In genomic region chr5:58582411-58583393, GRCh38 we compare ENCODE assay signal across 7 cellular contexts. TPM values are rescaled to one million over a fixed set of nuclear protein-coding genes. Genes with fewer than 3 reads are reported as not detected.
DNase-seq lines count a peak whose midpoint lies in the region; ATAC-seq and TF ChIP-seq lines count a peak whose summit lies in the region.

Gene RAB3C (plus strand): TSS chr5:58583075. CDS start chr5:58583209, 134 bp downstream.

- H3K27ac ChIP-seq in breast epithelium: no peak within 1 kb of the TSS
- H3K27ac ChIP-seq in iPS DF 6.9 (ENCODE audit: low read length): no peak within 1 kb of the TSS

- intact Hi-C loops in breast epithelium (cut with DNase I; ENCODE audit: low total_unique reads): no loop called here

- H3K27me3 ChIP-seq in breast epithelium (peaks cover 0 to 36% of the 10 kb centered on the region in 2 donors), iPS DF 6.9 (ENCODE audit: control insufficient read depth, insufficient read depth, low read length) (no peaks in the 10 kb centered on the region)

- no peaks in the 10 kb centered on the region for H3K9me3 ChIP-seq in breast epithelium
- H3K9me3 ChIP-seq in iPS DF 6.9 (ENCODE audit: control insufficient read depth, insufficient read depth, low read length): no peaks in the 10 kb centered on the region

- no peak for TF ChIP-seq POLR2A in breast epithelium (IDR thresholded peaks at IDR 0.05)

- peak; percentile 100 for ATAC-seq in HG02610 (IDR thresholded peaks at IDR 0.05; ENCODE audit: unreplicated experiment)

- no CpG with 5 or more reads among the region's 62 CpGs for WGBS in iPS DF 6.9 (ENCODE audit: insufficient coverage, insufficient read length)

- no peak for TF ChIP-seq CTCF in GM13977 (IDR thresholded peaks at IDR 0.05; ENCODE audit: extremely low read depth, insufficient read depth, missing control alignments)
- peak in 2 of 3 donors; percentile 9 to 20 for TF ChIP-seq CTCF in breast epithelium (IDR thresholded peaks at IDR 0.05)

- in situ Hi-C loops in GM13977 (cut with MboI; ENCODE audit: low pct_unique_long_range_greater_than_20kb, low sequenced_read_pairs, unreplicated experiment): no loop called here

- H3K4me1 ChIP-seq in breast epithelium (no peaks in the 10 kb centered on the region), iPS DF 6.9 (ENCODE audit: control insufficient read depth, insufficient read depth, low read length) (no peaks in the 10 kb centered on the region)

- no peaks in the 10 kb centered on the region for H3K36me3 ChIP-seq in breast epithelium
- H3K36me3 ChIP-seq in iPS DF 6.9 (ENCODE audit: control insufficient read depth, insufficient read depth, low read length): no peaks in the 10 kb centered on the region

- DNase-seq in GM13977 (ENCODE audit: low spot score) (peak; percentile 85), NCI-H1048 (lab: John Stamatoyannopoulos, UW) (peak; percentile 81), SK-N-DZ (ENCODE audit: low spot score) (peak; percentile 97), breast epithelium (ENCODE audit: low spot score in 2 of 2) (peak; percentile 76 to 87), iPS DF 6.9 (ENCODE audit: low read depth, low spot score) (peak; percentile 84), renal cortical epithelial cell (ENCODE audit: low read depth) (peak; percentile 89)

- H3K4me3 ChIP-seq in breast epithelium (peak within 1 kb of the TSS; percentile 38 to 66 (median 50)), iPS DF 6.9 (ENCODE audit: low read length) (peak within 1 kb of the TSS; percentile 83)

RNA-seq across cellular contexts. Expression of gene RAB3C, which starts in this region (rescaled TPM):
- 15.1 and 30.8 TPM in 2 replicates for polyA plus RNA-seq in SK-N-DZ (2014; cell fraction: cytosol; rRNA removed)
- 8.5 and 9.5 TPM in 2 replicates for polyA plus RNA-seq in SK-N-DZ (2014; cell fraction: nucleus; rRNA removed)
- 1 to 10 TPM in 2 of 3 donors, under 1 TPM in 1; 0.29 to 6.1 (median 2.6) TPM for total RNA-seq in breast epithelium
- total RNA-seq in renal cortical epithelial cell: not detected in 2 replicates

Comparison
In these comparisons a context has a peak if more than half of its experiments do, and no peak if none do; other contexts are left out.
1. Peak in DNase-seq in renal cortical epithelial cell; RNA of the gene not detected or under 1 TPM.